Comparison of ENCODE assay signal across 8 cellular contexts in genomic region chr22:41381329-41382097, GRCh38. TPM values are rescaled to one million over a fixed set of nuclear protein-coding genes. Genes with fewer than 3 reads are reported as not detected.
DNase-seq lines count a peak whose midpoint lies in the region; FAIRE-seq and TF ChIP-seq lines count a peak whose summit lies in the region.

TSS of gene TEF (plus strand) at chr22:41381942. CDS start at chr22:41382045, 103 bp downstream.

- peak within 1 kb of the TSS; percentile 88 for H3K4me3 Mint-ChIP-seq in HFFc6
- H3K4me3 Mint-ChIP-seq in activated naive CD4-positive, alpha-beta T cell treated with anti-CD3 and anti-CD28 coated beads, Interleukin-2, amount 10 ng/mL, durations not matched to agents 7 days and 5 days, result peak within 1 kb of the TSS; percentile 91

- TF ChIP-seq CTCF in HFFc6 (IDR thresholded peaks at IDR 0.05), result peak; percentile 12; the same call in 1 of the 2 replicates

- H3K27me3 ChIP-seq in neuron (ENCODE audit: insufficient read depth, low read length), result no peaks in the 10 kb centered on the region

- no peaks in the 10 kb centered on the region for H3K36me3 Mint-ChIP-seq in HFFc6 (ENCODE audit: low read depth)
- no peaks in the 10 kb centered on the region for H3K36me3 Mint-ChIP-seq in activated naive CD4-positive, alpha-beta T cell treated with anti-CD3 and anti-CD28 coated beads, Interleukin-2, amount 10 ng/mL, durations not matched to agents 7 days and 5 days

- H3K4me3 ChIP-seq in neuron (ENCODE audit: low read length), result peak within 1 kb of the TSS; percentile 59

- peaks cover 5% of the 10 kb centered on the region for H3K27me3 Mint-ChIP-seq in HFFc6 (ENCODE audit: insufficient read depth)
- H3K27me3 Mint-ChIP-seq in activated naive CD4-positive, alpha-beta T cell treated with anti-CD3 and anti-CD28 coated beads, Interleukin-2, amount 10 ng/mL, durations not matched to agents 7 days and 5 days, result peaks cover 21% of the 10 kb centered on the region

- H3K9me3 ChIP-seq in neuron (ENCODE audit: low read length), result no peaks in the 10 kb centered on the region

- H3K9me3 Mint-ChIP-seq in HFFc6, result no peaks in the 10 kb centered on the region
- H3K9me3 Mint-ChIP-seq in activated naive CD4-positive, alpha-beta T cell treated with anti-CD3 and anti-CD28 coated beads, Interleukin-2, amount 10 ng/mL, durations not matched to agents 7 days and 5 days, result no peaks in the 10 kb centered on the region

- H2AFZ ChIP-seq in neuron (ENCODE audit: low read depth, low read length), result peak within 1 kb of the TSS; percentile 84

- peaks cover 32% of the 10 kb centered on the region for H3K4me1 Mint-ChIP-seq in HFFc6 (ENCODE audit: low read depth)
- H3K4me1 Mint-ChIP-seq in activated naive CD4-positive, alpha-beta T cell treated with anti-CD3 and anti-CD28 coated beads, Interleukin-2, amount 10 ng/mL, durations not matched to agents 7 days and 5 days, result peaks cover 24% of the 10 kb centered on the region

- in situ Hi-C loops in SK-MEL-5 (cut with HindIII; ENCODE audit: low pct_unique_long_range_greater_than_20kb, low sequenced_read_pairs), result no loop called here

- CTCF ChIA-PET in activated naive CD4-positive, alpha-beta T cell treated with anti-CD3 and anti-CD28 coated beads, Interleukin-2, amount 10 ng/mL, durations not matched to agents 7 days and 5 days (lab: Charles Lee), result interaction anchor here (1.5 kb wide), 1 partner anchor 24 kb away, joined by 3 read pairs; no protein-coding TSS in a partner anchor

- no peaks in the 10 kb centered on the region for H3K36me3 ChIP-seq in neuron (ENCODE audit: insufficient read depth, low read length)

- peak within 1 kb of the TSS; percentile 99 for H3K27ac Mint-ChIP-seq in HFFc6
- H3K27ac Mint-ChIP-seq in activated naive CD4-positive, alpha-beta T cell treated with anti-CD3 and anti-CD28 coated beads, Interleukin-2, amount 10 ng/mL, durations not matched to agents 7 days and 5 days, result peak within 1 kb of the TSS; percentile 96

- peaks cover 29% of the 10 kb centered on the region for H3K4me1 ChIP-seq in neuron (ENCODE audit: insufficient read depth, low read length)

- peak; percentile 99 for DNase-seq in GM03348 (ENCODE audit: low spot score)
- DNase-seq in HFFc6, result peak; percentile 99
- DNase-seq in NAMALWA (ENCODE audit: low spot score), result peak; percentile 99
- DNase-seq in SK-MEL-5 (ENCODE audit: low read depth, low spot score), result peak; percentile 99
- DNase-seq in activated naive CD4-positive, alpha-beta T cell treated with anti-CD3 and anti-CD28 coated beads, Interleukin-2, amount 10 ng/mL, durations not matched to agents 7 days and 5 days, result peak; percentile 98
- peak; percentile 97 to 98 for DNase-seq in frontal cortex (ENCODE audit: low spot score in 2 of 2)
- DNase-seq in stromal cell of bone marrow (ENCODE audit: low read depth), result peak; percentile 97

- peak; percentile 56 for FAIRE-seq in frontal cortex (lab: Jason Lieb, UNC)

RNA-seq across cellular contexts. Expression of gene TEF, which starts in this region (rescaled TPM):
- total RNA-seq in HFFc6 (2021; fragmentation: NEBNext Ultra II Directional; extraction: Animal tissue kit (Norgen Biotek cat#: 25700)), result 10 to 100 TPM in 2 of 6 experiments, 1 to 10 TPM in 4; 7.4 to 10.6 (median 9.4) TPM
- total RNA-seq in SK-MEL-5 (2014; rRNA removed; shearing (Covaris generic)), result 4.9 and 6.9 TPM in 2 replicates
- 5.4 and 10.7 TPM in 2 replicates for polyA plus RNA-seq in SK-MEL-5 (2015; cell fraction: cytosol; rRNA removed)
- polyA plus RNA-seq in SK-MEL-5 (2015; cell fraction: nucleus; rRNA removed), result 6.4 and 7.8 TPM in 2 replicates
- 7.3 TPM for total RNA-seq in frontal cortex

Comparison
In these comparisons a context has a peak if more than half of its experiments do, and no peak if none do; other contexts are left out.
1. Peak in every context shown above with its lines: DNase-seq and H3K4me3 ChIP-seq.